In the genomic region with DNA sequence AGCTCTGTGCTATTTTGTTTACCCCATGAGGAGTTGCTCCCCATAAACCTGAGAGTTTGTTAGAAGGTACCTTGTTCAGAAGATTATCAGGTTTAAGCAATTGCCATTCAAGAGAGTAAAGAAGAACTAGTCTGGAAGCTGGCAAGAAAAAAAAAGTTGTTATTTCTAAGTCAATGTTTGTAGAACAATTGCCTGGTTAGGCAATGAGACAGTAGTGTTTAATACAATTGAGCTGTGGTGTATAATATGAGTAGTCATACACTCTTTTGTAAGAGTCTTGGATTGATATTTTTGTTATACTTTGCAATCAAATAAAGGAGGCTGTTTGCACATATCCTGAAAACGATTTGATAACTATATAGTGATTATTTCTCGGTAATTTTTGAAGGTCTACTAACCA, we compare ENCODE assay signal across 1 cellular context.
TF ChIP-seq lines count a peak whose summit lies in the region.

No MANE protein-coding gene starts in this region.

TF ChIP-seq in WTC11, 78 proteins besides CTCF, POLR2A, EP300 and RAD21 (continued from another document):
- TF ChIP-seq, protein P1, sequence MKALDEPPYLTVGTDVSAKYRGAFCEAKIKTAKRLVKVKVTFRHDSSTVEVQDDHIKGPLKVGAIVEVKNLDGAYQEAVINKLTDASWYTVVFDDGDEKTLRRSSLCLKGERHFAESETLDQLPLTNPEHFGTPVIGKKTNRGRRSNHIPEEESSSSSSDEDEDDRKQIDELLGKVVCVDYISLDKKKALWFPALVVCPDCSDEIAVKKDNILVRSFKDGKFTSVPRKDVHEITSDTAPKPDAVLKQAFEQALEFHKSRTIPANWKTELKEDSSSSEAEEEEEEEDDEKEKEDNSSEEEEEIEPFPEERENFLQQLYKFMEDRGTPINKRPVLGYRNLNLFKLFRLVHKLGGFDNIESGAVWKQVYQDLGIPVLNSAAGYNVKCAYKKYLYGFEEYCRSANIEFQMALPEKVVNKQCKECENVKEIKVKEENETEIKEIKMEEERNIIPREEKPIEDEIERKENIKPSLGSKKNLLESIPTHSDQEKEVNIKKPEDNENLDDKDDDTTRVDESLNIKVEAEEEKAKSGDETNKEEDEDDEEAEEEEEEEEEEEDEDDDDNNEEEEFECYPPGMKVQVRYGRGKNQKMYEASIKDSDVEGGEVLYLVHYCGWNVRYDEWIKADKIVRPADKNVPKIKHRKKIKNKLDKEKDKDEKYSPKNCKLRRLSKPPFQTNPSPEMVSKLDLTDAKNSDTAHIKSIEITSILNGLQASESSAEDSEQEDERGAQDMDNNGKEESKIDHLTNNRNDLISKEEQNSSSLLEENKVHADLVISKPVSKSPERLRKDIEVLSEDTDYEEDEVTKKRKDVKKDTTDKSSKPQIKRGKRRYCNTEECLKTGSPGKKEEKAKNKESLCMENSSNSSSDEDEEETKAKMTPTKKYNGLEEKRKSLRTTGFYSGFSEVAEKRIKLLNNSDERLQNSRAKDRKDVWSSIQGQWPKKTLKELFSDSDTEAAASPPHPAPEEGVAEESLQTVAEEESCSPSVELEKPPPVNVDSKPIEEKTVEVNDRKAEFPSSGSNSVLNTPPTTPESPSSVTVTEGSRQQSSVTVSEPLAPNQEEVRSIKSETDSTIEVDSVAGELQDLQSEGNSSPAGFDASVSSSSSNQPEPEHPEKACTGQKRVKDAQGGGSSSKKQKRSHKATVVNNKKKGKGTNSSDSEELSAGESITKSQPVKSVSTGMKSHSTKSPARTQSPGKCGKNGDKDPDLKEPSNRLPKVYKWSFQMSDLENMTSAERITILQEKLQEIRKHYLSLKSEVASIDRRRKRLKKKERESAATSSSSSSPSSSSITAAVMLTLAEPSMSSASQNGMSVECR (CRISPR knock-in tag; IDR thresholded peaks at IDR 0.05; ENCODE audit: borderline replicate concordance) = no peak
- TF ChIP-seq GTF2I (CRISPR knock-in tag; conservative IDR thresholded peaks at IDR 0.05) (no peak), MXD4 (CRISPR knock-in tag; IDR thresholded peaks at IDR 0.05; ENCODE audit: borderline replicate concordance) (no peak), CBFB (CRISPR knock-in tag; IDR thresholded peaks at IDR 0.05; ENCODE audit: low read depth) (no peak), ZNF423 (CRISPR knock-in tag; IDR thresholded peaks at IDR 0.05) (no peak), ZNF121 (CRISPR knock-in tag; IDR thresholded peaks at IDR 0.05) (no peak), NFYB (CRISPR knock-in tag; conservative IDR thresholded peaks at IDR 0.05; ENCODE audit: low read depth) (no peak), GABPB1 (CRISPR knock-in tag; IDR thresholded peaks at IDR 0.05) (no peak), PRRX2 (CRISPR knock-in tag; IDR thresholded peaks at IDR 0.05) (no peak), NFATC4 (CRISPR knock-in tag; IDR thresholded peaks at IDR 0.05) (no peak), IRF2 (CRISPR knock-in tag; IDR thresholded peaks at IDR 0.05; ENCODE audit: borderline replicate concordance, low read depth) (no peak), ZNF396 (CRISPR knock-in tag; IDR thresholded peaks at IDR 0.05; ENCODE audit: borderline replicate concordance) (no peak), ZNF138 (CRISPR knock-in tag; conservative IDR thresholded peaks at IDR 0.05) (no peak), ZNF671 (CRISPR knock-in tag; IDR thresholded peaks at IDR 0.05) (no peak), SOX15 (CRISPR knock-in tag; IDR thresholded peaks at IDR 0.05) (no peak)
- TF ChIP-seq, protein P2, sequence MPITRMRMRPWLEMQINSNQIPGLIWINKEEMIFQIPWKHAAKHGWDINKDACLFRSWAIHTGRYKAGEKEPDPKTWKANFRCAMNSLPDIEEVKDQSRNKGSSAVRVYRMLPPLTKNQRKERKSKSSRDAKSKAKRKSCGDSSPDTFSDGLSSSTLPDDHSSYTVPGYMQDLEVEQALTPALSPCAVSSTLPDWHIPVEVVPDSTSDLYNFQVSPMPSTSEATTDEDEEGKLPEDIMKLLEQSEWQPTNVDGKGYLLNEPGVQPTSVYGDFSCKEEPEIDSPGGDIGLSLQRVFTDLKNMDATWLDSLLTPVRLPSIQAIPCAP (CRISPR knock-in tag; IDR thresholded peaks at IDR 0.05) = no peak
- TF ChIP-seq, protein P3, sequence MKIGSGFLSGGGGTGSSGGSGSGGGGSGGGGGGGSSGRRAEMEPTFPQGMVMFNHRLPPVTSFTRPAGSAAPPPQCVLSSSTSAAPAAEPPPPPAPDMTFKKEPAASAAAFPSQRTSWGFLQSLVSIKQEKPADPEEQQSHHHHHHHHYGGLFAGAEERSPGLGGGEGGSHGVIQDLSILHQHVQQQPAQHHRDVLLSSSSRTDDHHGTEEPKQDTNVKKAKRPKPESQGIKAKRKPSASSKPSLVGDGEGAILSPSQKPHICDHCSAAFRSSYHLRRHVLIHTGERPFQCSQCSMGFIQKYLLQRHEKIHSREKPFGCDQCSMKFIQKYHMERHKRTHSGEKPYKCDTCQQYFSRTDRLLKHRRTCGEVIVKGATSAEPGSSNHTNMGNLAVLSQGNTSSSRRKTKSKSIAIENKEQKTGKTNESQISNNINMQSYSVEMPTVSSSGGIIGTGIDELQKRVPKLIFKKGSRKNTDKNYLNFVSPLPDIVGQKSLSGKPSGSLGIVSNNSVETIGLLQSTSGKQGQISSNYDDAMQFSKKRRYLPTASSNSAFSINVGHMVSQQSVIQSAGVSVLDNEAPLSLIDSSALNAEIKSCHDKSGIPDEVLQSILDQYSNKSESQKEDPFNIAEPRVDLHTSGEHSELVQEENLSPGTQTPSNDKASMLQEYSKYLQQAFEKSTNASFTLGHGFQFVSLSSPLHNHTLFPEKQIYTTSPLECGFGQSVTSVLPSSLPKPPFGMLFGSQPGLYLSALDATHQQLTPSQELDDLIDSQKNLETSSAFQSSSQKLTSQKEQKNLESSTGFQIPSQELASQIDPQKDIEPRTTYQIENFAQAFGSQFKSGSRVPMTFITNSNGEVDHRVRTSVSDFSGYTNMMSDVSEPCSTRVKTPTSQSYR (CRISPR knock-in tag; IDR thresholded peaks at IDR 0.05) = no peak
- TF ChIP-seq, protein P4, sequence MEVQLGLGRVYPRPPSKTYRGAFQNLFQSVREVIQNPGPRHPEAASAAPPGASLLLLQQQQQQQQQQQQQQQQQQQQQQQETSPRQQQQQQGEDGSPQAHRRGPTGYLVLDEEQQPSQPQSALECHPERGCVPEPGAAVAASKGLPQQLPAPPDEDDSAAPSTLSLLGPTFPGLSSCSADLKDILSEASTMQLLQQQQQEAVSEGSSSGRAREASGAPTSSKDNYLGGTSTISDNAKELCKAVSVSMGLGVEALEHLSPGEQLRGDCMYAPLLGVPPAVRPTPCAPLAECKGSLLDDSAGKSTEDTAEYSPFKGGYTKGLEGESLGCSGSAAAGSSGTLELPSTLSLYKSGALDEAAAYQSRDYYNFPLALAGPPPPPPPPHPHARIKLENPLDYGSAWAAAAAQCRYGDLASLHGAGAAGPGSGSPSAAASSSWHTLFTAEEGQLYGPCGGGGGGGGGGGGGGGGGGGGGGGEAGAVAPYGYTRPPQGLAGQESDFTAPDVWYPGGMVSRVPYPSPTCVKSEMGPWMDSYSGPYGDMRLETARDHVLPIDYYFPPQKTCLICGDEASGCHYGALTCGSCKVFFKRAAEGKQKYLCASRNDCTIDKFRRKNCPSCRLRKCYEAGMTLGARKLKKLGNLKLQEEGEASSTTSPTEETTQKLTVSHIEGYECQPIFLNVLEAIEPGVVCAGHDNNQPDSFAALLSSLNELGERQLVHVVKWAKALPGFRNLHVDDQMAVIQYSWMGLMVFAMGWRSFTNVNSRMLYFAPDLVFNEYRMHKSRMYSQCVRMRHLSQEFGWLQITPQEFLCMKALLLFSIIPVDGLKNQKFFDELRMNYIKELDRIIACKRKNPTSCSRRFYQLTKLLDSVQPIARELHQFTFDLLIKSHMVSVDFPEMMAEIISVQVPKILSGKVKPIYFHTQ (CRISPR knock-in tag; IDR thresholded peaks at IDR 0.05) = no peak
